ENCODE assay signal across 8 cellular contexts in genomic region chr16:82655315-82655714, GRCh38. TPM values are rescaled to one million over a fixed set of nuclear protein-coding genes. Genes with fewer than 3 reads are reported as not detected.
DNase-seq lines count a peak whose midpoint lies in the region; ATAC-seq and TF ChIP-seq lines count a peak whose summit lies in the region.

No MANE protein-coding gene starts in this region.

- no peak overlapping the region for H3K4me3 Mint-ChIP-seq in endothelial cell (ENCODE audit: unreplicated experiment)

- no peak overlapping the region for H3K9ac ChIP-seq in BLaER1

- H3K9me3 Mint-ChIP-seq in endothelial cell (ENCODE audit: unreplicated experiment): no peaks in the 10 kb centered on the region

- H3K27me3 Mint-ChIP-seq in endothelial cell (ENCODE audit: unreplicated experiment): no peaks in the 10 kb centered on the region

- no peaks in the 10 kb centered on the region for H3K36me3 ChIP-seq in BLaER1

- DNase-seq in activated CD8-positive, alpha-beta memory T cell treated with anti-CD3 and anti-CD28 coated beads for 24 hours: peak; percentile 69
- DNase-seq in glomerular visceral epithelial cell (ENCODE audit: extremely low spot score): peak; percentile 95
- peak in 2 of 3 donors; percentile 31 to 56 for DNase-seq in stimulated activated CD4-positive, alpha-beta T cell treated with anti-CD3 and anti-CD28 coated beads, TNF-alpha, amount 100 ng/mL, for 48 hours (ENCODE audit: low read depth in 3 of 3)
- DNase-seq in endothelial cell (ENCODE audit: low spot score): no peak

- H3K4me3 ChIP-seq in BLaER1: no peak overlapping the region

- H4K20me1 ChIP-seq in BLaER1: no peaks in the 10 kb centered on the region

- TF ChIP-seq CTCF in endothelial cell (IDR thresholded peaks at IDR 0.05; ENCODE audit: unreplicated experiment): no peak

- H3K9me3 ChIP-seq in BLaER1: no peaks in the 10 kb centered on the region

- no peak overlapping the region for H3K27ac Mint-ChIP-seq in endothelial cell (ENCODE audit: unreplicated experiment)

- H3K27ac ChIP-seq in BLaER1: no peak overlapping the region

- H3K4me1 Mint-ChIP-seq in endothelial cell (ENCODE audit: unreplicated experiment): peaks cover 9% of the 10 kb centered on the region

- peaks cover 4% of the 10 kb centered on the region for H3K36me3 Mint-ChIP-seq in endothelial cell (ENCODE audit: low read depth, unreplicated experiment)

- ATAC-seq in HG03196 (IDR thresholded peaks at IDR 0.05; ENCODE audit: unreplicated experiment) (peak; percentile 35), HG02884 (IDR thresholded peaks at IDR 0.05; ENCODE audit: unreplicated experiment) (no peak), GM18520 (IDR thresholded peaks at IDR 0.05; ENCODE audit: unreplicated experiment) (no peak)

- H3K27me3 ChIP-seq in BLaER1: no peaks in the 10 kb centered on the region

- peaks cover 43% of the 10 kb centered on the region for H3K4me1 ChIP-seq in BLaER1

- peak overlapping the region; percentile 2; the same call in 1 of the 2 replicates for H3K4me2 ChIP-seq in BLaER1

RNA-seq across cellular contexts. Expression of gene CDH13, which starts 28.5 kb away (rescaled TPM):
- 2.3 TPM for total RNA-seq in endothelial cell (ENCODE audit: unreplicated experiment)
